ENCODE assay signal across 16 cellular contexts in the genomic region with DNA sequence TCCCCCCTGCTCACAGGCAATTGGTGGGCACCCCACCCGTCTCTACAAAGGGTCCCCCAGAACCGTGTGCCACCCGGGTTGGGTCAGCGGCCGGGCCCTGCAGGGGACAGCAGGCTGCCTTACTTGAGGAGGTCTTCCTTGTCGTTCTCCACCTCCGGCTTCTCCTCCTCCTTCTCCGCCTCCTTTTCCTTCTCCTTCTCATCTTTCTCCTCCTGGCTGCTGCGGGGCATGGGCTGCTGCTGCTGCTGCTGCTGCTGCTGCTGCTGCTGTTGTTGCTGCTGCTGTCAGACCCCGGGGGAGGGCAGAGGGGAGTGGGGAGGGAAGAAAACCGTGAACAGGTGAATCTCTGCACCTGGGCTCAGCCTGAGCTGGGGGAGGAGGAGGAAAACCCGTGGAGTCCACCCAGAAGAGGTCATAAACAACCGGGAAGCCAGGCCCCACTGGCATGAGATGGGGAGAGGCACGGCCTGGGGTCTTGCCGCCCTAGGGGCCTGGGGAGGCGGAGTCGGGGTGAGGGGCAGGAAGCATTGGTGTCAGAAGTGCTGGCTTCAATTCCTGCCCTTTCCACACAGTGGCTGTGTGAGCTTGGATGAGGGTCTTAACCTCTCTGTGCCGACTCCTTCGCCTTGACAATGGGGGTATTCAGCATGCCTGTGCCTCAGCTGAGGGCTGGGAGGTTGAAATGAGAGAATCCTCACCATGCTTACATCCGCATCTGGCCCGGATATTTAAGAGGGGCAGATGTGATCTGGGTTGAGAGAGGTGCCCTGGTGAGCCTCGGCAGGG.
A peak's percentile ranks its signal among the peaks of the same experiment; 100 is the strongest.
DNase-seq lines count a peak whose midpoint lies in the region; ATAC-seq and TF ChIP-seq lines count a peak whose summit lies in the region.
"Had no signal": no experiment of that assay in that cellular context is flagged by ENCODE, and none has a peak within 500 bp of the region (broad histone marks: within the 10 kb centered on the region; RNA-seq: fewer than 3 reads in every experiment).

No MANE protein-coding gene starts in this region.

- H3K9me3 Mint-ChIP-seq in activated CD4-positive, alpha-beta T cell treated with anti-CD3 and anti-CD28 coated beads, Interleukin-2, amount 10 ng/mL, durations not matched to agents 7 days and 5 days: no peaks in the 10 kb centered on the region
- no peaks in the 10 kb centered on the region for H3K9me3 Mint-ChIP-seq in nephron
- H3K9me3 Mint-ChIP-seq: activated CD8-positive, alpha-beta T cell treated with anti-CD3 and anti-CD28 coated beads for 36 hours; stimulated activated naive CD8-positive, alpha-beta T cell treated with anti-CD3 and anti-CD28 coated beads, Interleukin-15, Interleukin-2, amounts not matched to agents 100 ng/mL and 50 ng/mL, for 24 hours had no signal

- no peak for DNase-seq in activated CD4-positive, alpha-beta T cell treated with anti-CD3 and anti-CD28 coated beads, Interleukin-2, amount 10 ng/mL, durations not matched to agents 7 days and 5 days
- no peak for DNase-seq in activated CD4-positive, alpha-beta T cell treated with anti-CD3 and anti-CD28 coated beads, Interleukin-2, amount 50 U/mL, for 1 hour
- DNase-seq in stimulated activated CD4-positive, alpha-beta T cell treated with anti-CD3 and anti-CD28 coated beads, Interleukin-2, amount 100 ng/mL, for 48 hours: no peak
- no peak for DNase-seq in effector CD8-positive, alpha-beta T cell (lab: John Stamatoyannopoulos, UW)
- DNase-seq: 8988T; activated CD8-positive, alpha-beta T cell treated with anti-CD3 and anti-CD28 coated beads for 36 hours; DMS79 treated with DMSO at 0.1 percent for 48 hours; NCI-H1436 had no signal

- CTCF ChIA-PET in activated CD4-positive, alpha-beta T cell treated with anti-CD3 and anti-CD28 coated beads, Interleukin-2, amount 10 ng/mL, durations not matched to agents 7 days and 5 days (lab: Charles Lee): no interaction called here

- H3K27ac Mint-ChIP-seq in activated CD4-positive, alpha-beta T cell treated with anti-CD3 and anti-CD28 coated beads, Interleukin-2, amount 10 ng/mL, durations not matched to agents 7 days and 5 days: peak overlapping the region; percentile 9
- H3K27ac Mint-ChIP-seq in nephron: peak overlapping the region; percentile 92 to 97 (median 94)
- H3K27ac Mint-ChIP-seq: stimulated activated naive CD8-positive, alpha-beta T cell treated with anti-CD3 and anti-CD28 coated beads, Interleukin-15, Interleukin-2, amounts not matched to agents 100 ng/mL and 50 ng/mL, for 24 hours had no signal

- no peaks in the 10 kb centered on the region for H3K27me3 Mint-ChIP-seq in activated CD4-positive, alpha-beta T cell treated with anti-CD3 and anti-CD28 coated beads, Interleukin-2, amount 10 ng/mL, durations not matched to agents 7 days and 5 days
- H3K27me3 Mint-ChIP-seq in nephron (ENCODE audit: low read depth): peaks cover 6% of the 10 kb centered on the region
- H3K27me3 Mint-ChIP-seq: activated CD8-positive, alpha-beta T cell treated with anti-CD3 and anti-CD28 coated beads for 36 hours; stimulated activated naive CD8-positive, alpha-beta T cell treated with anti-CD3 and anti-CD28 coated beads, Interleukin-15, Interleukin-2, amounts not matched to agents 100 ng/mL and 50 ng/mL, for 24 hours had no signal

- no peak for TF ChIP-seq CTCF in nephron (IDR thresholded peaks at IDR 0.05; ENCODE audit: unreplicated experiment in 3 of 3)

- H3K4me1 Mint-ChIP-seq in activated CD4-positive, alpha-beta T cell treated with anti-CD3 and anti-CD28 coated beads, Interleukin-2, amount 10 ng/mL, durations not matched to agents 7 days and 5 days: peaks cover 3% of the 10 kb centered on the region
- peaks cover 69% of the 10 kb centered on the region for H3K4me1 Mint-ChIP-seq in nephron

- POLR2A ChIA-PET in activated CD4-positive, alpha-beta T cell treated with anti-CD3 and anti-CD28 coated beads, Interleukin-2, amount 10 ng/mL, durations not matched to agents 7 days and 5 days (lab: Charles Lee): no interaction called here

- peaks cover 13% of the 10 kb centered on the region for H3K36me3 Mint-ChIP-seq in activated CD4-positive, alpha-beta T cell treated with anti-CD3 and anti-CD28 coated beads, Interleukin-2, amount 10 ng/mL, durations not matched to agents 7 days and 5 days (ENCODE audit: low read depth)
- peaks cover 31% of the 10 kb centered on the region for H3K36me3 Mint-ChIP-seq in nephron (ENCODE audit: low read depth)

- no peak overlapping the region for H3K4me3 Mint-ChIP-seq in activated CD4-positive, alpha-beta T cell treated with anti-CD3 and anti-CD28 coated beads, Interleukin-2, amount 10 ng/mL, durations not matched to agents 7 days and 5 days
- H3K4me3 Mint-ChIP-seq in nephron: peak overlapping the region; percentile 36 to 72 (median 68)
- H3K4me3 Mint-ChIP-seq: activated CD8-positive, alpha-beta T cell treated with anti-CD3 and anti-CD28 coated beads for 36 hours; CD14-positive monocyte; stimulated activated naive CD8-positive, alpha-beta T cell treated with anti-CD3 and anti-CD28 coated beads, Interleukin-15, Interleukin-2, amounts not matched to agents 100 ng/mL and 50 ng/mL, for 24 hours had no signal

- H3K27ac ChIP-seq in cingulate gyrus (ENCODE audit: low read depth, low read length) (peak overlapping the region; percentile 10), temporal lobe (ENCODE audit: low read depth, low read length) (peak overlapping the region; percentile 56)
- H3K27ac ChIP-seq: KMS-11 had no signal

- no peak for ATAC-seq in GM19455 (IDR thresholded peaks at IDR 0.05; ENCODE audit: unreplicated experiment)
- ATAC-seq: activated CD8-positive, alpha-beta T cell treated with anti-CD3 and anti-CD28 coated beads for 36 hours; HCT116 had no signal
